8 cellular contexts compared by ENCODE assay signal in genomic region chr15:78944669-78945407, GRCh38. TPM values are rescaled to one million over a fixed set of nuclear protein-coding genes. Genes with fewer than 3 reads are reported as not detected.
A peak's percentile ranks its signal among the peaks of the same experiment; 100 is the strongest.
DNase-seq lines count a peak whose midpoint lies in the region; FAIRE-seq and TF ChIP-seq lines count a peak whose summit lies in the region.

TSS of gene CTSH (minus strand) at chr15:78945046. CDS start at chr15:78944981, 65 bp downstream.

- peak within 1 kb of the TSS; percentile 40 for H3K4me3 Mint-ChIP-seq in astrocyte (ENCODE audit: unreplicated experiment)

- no peaks in the 10 kb centered on the region for H3K36me3 ChIP-seq in MM.1S (replicated peaks; ENCODE audit: insufficient read depth, low read length)
- no peaks in the 10 kb centered on the region for H3K36me3 ChIP-seq in astrocyte (ENCODE audit: insufficient read depth, low read length)
- H3K36me3 ChIP-seq in iPS DF 6.9 (ENCODE audit: control insufficient read depth, insufficient read depth, low read length) = no peaks in the 10 kb centered on the region
- no peaks in the 10 kb centered on the region for H3K36me3 ChIP-seq in sigmoid colon

- no peaks in the 10 kb centered on the region for H3K36me3 Mint-ChIP-seq in astrocyte (ENCODE audit: low read depth, unreplicated experiment)

- H3K27me3 ChIP-seq in MM.1S (replicated peaks; ENCODE audit: insufficient read depth, low read length) (peaks cover 10% of the 10 kb centered on the region), astrocyte (ENCODE audit: insufficient read depth, low read length) (peaks cover 17% of the 10 kb centered on the region), iPS DF 6.9 (ENCODE audit: control insufficient read depth, insufficient read depth, low read length) (peaks cover 6% of the 10 kb centered on the region; the same call in 1 of the 2 replicates), sigmoid colon (no peaks in the 10 kb centered on the region)

- no peaks in the 10 kb centered on the region for H4K20me1 ChIP-seq in MM.1S (ENCODE audit: insufficient read depth, low read length)
- H4K20me1 ChIP-seq in astrocyte (ENCODE audit: insufficient read depth, low read length) = no peaks in the 10 kb centered on the region

- intact Hi-C loops in sigmoid colon (cut with DNase I) = loop anchor here (5.0 kb wide), 2 partner anchors 38 to 47 kb away; no protein-coding TSS in a partner anchor

- DNase-seq in ELF-1 (ENCODE audit: low read depth, low spot score) (peak; percentile 55), H4 (ENCODE audit: low spot score) (no peak), MM.1S (peak; percentile 77), T-helper 2 cell (peak; percentile 55 to 84 (median 64)), astrocyte (ENCODE audit: low read depth) (peak; percentile 38), iPS DF 6.9 (ENCODE audit: low read depth, low spot score) (peak; percentile 27), sigmoid colon (peak; percentile 87), HCEC 1CT (no peak)

- H3K4me3 ChIP-seq in MM.1S (ENCODE audit: low read length) (peak within 1 kb of the TSS; percentile 72), astrocyte (ENCODE audit: insufficient read depth, low read depth, low read length) (peak within 1 kb of the TSS; percentile 44), iPS DF 6.9 (ENCODE audit: low read length) (peak within 1 kb of the TSS; percentile 54), sigmoid colon (peak within 1 kb of the TSS; percentile 43 to 58 (median 51))

- peaks cover 29% of the 10 kb centered on the region for H3K27me3 Mint-ChIP-seq in astrocyte (ENCODE audit: low read depth, unreplicated experiment)

- no peak for TF ChIP-seq POLR2A in sigmoid colon (IDR thresholded peaks at IDR 0.05)

- no CpG with 5 or more reads among the region's 71 CpGs for WGBS in iPS DF 6.9 (ENCODE audit: insufficient coverage, insufficient read length)
- 1 to 4% methylated on average over 71 of the region's 71 CpGs for WGBS in sigmoid colon, 2 donors

- H3K9ac ChIP-seq in MM.1S (ENCODE audit: low read length) (peak within 1 kb of the TSS; percentile 37; the same call in 1 of the 2 replicates), astrocyte (ENCODE audit: low read length) (peak within 1 kb of the TSS; percentile 58)

- no peaks in the 10 kb centered on the region for H3K9me2 ChIP-seq in MM.1S (replicated peaks; ENCODE audit: insufficient read depth, low read length)

- H3K27ac Mint-ChIP-seq in astrocyte (ENCODE audit: unreplicated experiment) = no peak within 1 kb of the TSS

- no peak for TF ChIP-seq EP300 in sigmoid colon (IDR thresholded peaks at IDR 0.05)

- no peaks in the 10 kb centered on the region for H3F3A ChIP-seq in MM.1S (ENCODE audit: insufficient read depth, low read length)

- H3K9me3 Mint-ChIP-seq in astrocyte (ENCODE audit: unreplicated experiment) = peaks cover 2% of the 10 kb centered on the region

- H3K4me1 Mint-ChIP-seq in astrocyte (ENCODE audit: low read depth, unreplicated experiment) = no peaks in the 10 kb centered on the region

- H3K27ac ChIP-seq in MM.1S (ENCODE audit: low read length) (no peak within 1 kb of the TSS), astrocyte (ENCODE audit: low read depth, low read length) (no peak within 1 kb of the TSS), iPS DF 6.9 (ENCODE audit: low read length) (no peak within 1 kb of the TSS), sigmoid colon (peak within 1 kb of the TSS; percentile 51 to 67 (median 64))

- TF ChIP-seq CTCF in MM.1S (IDR thresholded peaks at IDR 0.05; ENCODE audit: low read length) (no peak), astrocyte (IDR thresholded peaks at IDR 0.05; ENCODE audit: insufficient read depth, low read depth, low read length) (no peak), sigmoid colon (IDR thresholded peaks at IDR 0.05) (no peak)

- H3K4me2 ChIP-seq in MM.1S (ENCODE audit: low read depth, low read length) = peak within 1 kb of the TSS; percentile 100
- peak within 1 kb of the TSS; percentile 86 for H3K4me2 ChIP-seq in astrocyte (ENCODE audit: low read length)

- no peaks in the 10 kb centered on the region for H3K9me3 ChIP-seq in MM.1S (replicated peaks; ENCODE audit: insufficient read depth, low read length)
- no peaks in the 10 kb centered on the region for H3K9me3 ChIP-seq in astrocyte (ENCODE audit: insufficient read depth, low read depth, low read length)
- no peaks in the 10 kb centered on the region for H3K9me3 ChIP-seq in iPS DF 6.9 (ENCODE audit: control insufficient read depth, insufficient read depth, low read length)
- no peaks in the 10 kb centered on the region for H3K9me3 ChIP-seq in sigmoid colon

- peak within 1 kb of the TSS; percentile 91 for H2AFZ ChIP-seq in MM.1S (ENCODE audit: low read length)
- peak within 1 kb of the TSS; percentile 83 for H2AFZ ChIP-seq in astrocyte (ENCODE audit: low read depth, low read length)

- peaks cover 6% of the 10 kb centered on the region; the same call in 1 of the 2 replicates for H3K4me1 ChIP-seq in MM.1S (ENCODE audit: low read length)
- H3K4me1 ChIP-seq in astrocyte (ENCODE audit: insufficient read depth, low read length) = peaks cover 5% of the 10 kb centered on the region
- peaks cover 7% of the 10 kb centered on the region; the same call in 1 of the 2 replicates for H3K4me1 ChIP-seq in iPS DF 6.9 (ENCODE audit: control insufficient read depth, insufficient read depth, low read length)
- H3K4me1 ChIP-seq in sigmoid colon = peaks cover 0 to 14% (median 13%) of the 10 kb centered on the region in 4 donors

- no peak for FAIRE-seq in astrocyte (lab: Jason Lieb, UNC)

- H3K79me2 ChIP-seq in MM.1S (ENCODE audit: low read length) = no peaks in the 10 kb centered on the region
- no peaks in the 10 kb centered on the region for H3K79me2 ChIP-seq in astrocyte (ENCODE audit: insufficient read depth, low read length)

RNA-seq across cellular contexts. Expression of gene CTSH, which starts in this region (rescaled TPM):
- 39.9 and 40.5 TPM in 2 replicates for total RNA-seq in H4 (2014; rRNA removed; shearing (Covaris generic))
- 4.1 and 5.7 TPM in 2 replicates for total RNA-seq in astrocyte
- total RNA-seq in sigmoid colon = 100 to 1,000 TPM in 1 of 4 donors, 10 to 100 TPM in 3; 37.4 to 102 (median 96.3) TPM
- 100 to 1,000 TPM in 2 of 3 donors, 10 to 100 TPM in 1; 51.1 to 274 (median 207) TPM for polyA plus RNA-seq in sigmoid colon

Comparison
In these comparisons a context has a peak if more than half of its experiments do, and no peak if none do; other contexts are left out.
1. DNase-seq: peak in ELF-1 (single experiment), MM.1S (single experiment), T-helper 2 cell (5 of 5), astrocyte (single experiment), iPS DF 6.9 (single experiment) and sigmoid colon (single experiment); none in H4 (single experiment) and HCEC 1CT (single experiment).
2. H3K27ac ChIP-seq: peak in sigmoid colon (4 of 4); none in MM.1S (single experiment), astrocyte (single experiment) and iPS DF 6.9 (single experiment).
3. Peak in every context shown above with its lines, with median percentiles within 50 percentile points of each other: H3K4me3 ChIP-seq.